10 cellular contexts compared by ENCODE assay signal in genomic region chr9:1726993-1727759, GRCh38.
A peak's percentile ranks its signal among the peaks of the same experiment; 100 is the strongest.
DNase-seq lines count a peak whose midpoint lies in the region; ATAC-seq and TF ChIP-seq lines count a peak whose summit lies in the region.
"Had no signal": no experiment of that assay in that cellular context is flagged by ENCODE, and none has a peak within 500 bp of the region (broad histone marks: within the 10 kb centered on the region; RNA-seq: fewer than 3 reads in every experiment).

No MANE protein-coding gene starts in this region.

- H3K9me3 ChIP-seq in adrenal gland (replicated peaks in 1 of 3) (no peaks in the 10 kb centered on the region), gastroesophageal sphincter (no peaks in the 10 kb centered on the region)

- H3K4me1 ChIP-seq in adrenal gland (replicated peaks in 1 of 2) (no peaks in the 10 kb centered on the region), gastroesophageal sphincter (no peaks in the 10 kb centered on the region)

- TF ChIP-seq POLR2A in adrenal gland (IDR thresholded peaks at IDR 0.05) (no peak), gastroesophageal sphincter (IDR thresholded peaks at IDR 0.05) (no peak)

- DNase-seq in GM12864 (ENCODE audit: low read depth) (no peak), head of caudate nucleus (no peak), adrenal gland (no peak)
- DNase-seq: IMR-90, small intestine had no signal

- 63 to 77% (median 70%) methylated on average over 4 of the region's 4 CpGs for WGBS in adrenal gland, 4 donors
- 68 to 71% methylated on average over 4 of the region's 4 CpGs for WGBS in gastroesophageal sphincter (ENCODE audit: low coverage in 1 of 2), 2 donors

- H3K27ac ChIP-seq in 22Rv1: no peak overlapping the region
- no peak overlapping the region for H3K27ac ChIP-seq in VCaP
- no peak overlapping the region for H3K27ac ChIP-seq in adrenal gland
- H3K27ac ChIP-seq in gastroesophageal sphincter: no peak overlapping the region

- H3K4me3 ChIP-seq in GM12864 (ENCODE audit: low read depth, low read length) (no peak overlapping the region), adrenal gland (no peak overlapping the region), gastroesophageal sphincter (no peak overlapping the region)

- intact Hi-C loops in head of caudate nucleus (cut with DNase I): no loop called here
- intact Hi-C loops in adrenal gland (cut with DNase I): no loop called here

- TF ChIP-seq EP300 in Ishikawa (IDR thresholded peaks at IDR 0.05; ENCODE audit: borderline replicate concordance) (no peak), gastroesophageal sphincter (IDR thresholded peaks at IDR 0.05) (no peak)

- TF ChIP-seq RAD21 in Ishikawa (IDR thresholded peaks at IDR 0.05; ENCODE audit: low read depth): peak; percentile 27

- TF ChIP-seq CTCF in 22Rv1 (IDR thresholded peaks at IDR 0.05) (peak; percentile 21), GM12864 (IDR thresholded peaks at IDR 0.05; ENCODE audit: low read depth, low read length, missing control alignments) (peak; percentile 48), VCaP (conservative IDR thresholded peaks at IDR 0.05) (peak; percentile 51), adrenal gland (IDR thresholded peaks at IDR 0.05) (no peak), gastroesophageal sphincter (IDR thresholded peaks at IDR 0.05) (no peak)

- H3K36me3 ChIP-seq in adrenal gland (replicated peaks in 1 of 2): no peaks in the 10 kb centered on the region
- H3K36me3 ChIP-seq in gastroesophageal sphincter: no peaks in the 10 kb centered on the region

- ATAC-seq in GM19324 (IDR thresholded peaks at IDR 0.05; ENCODE audit: low FRiP score, unreplicated experiment): no peak
- no peak for ATAC-seq in gastroesophageal sphincter

- H3K27me3 ChIP-seq in adrenal gland (no peaks in the 10 kb centered on the region), gastroesophageal sphincter (peaks cover 3% of the 10 kb centered on the region)

TF ChIP-seq in Ishikawa, 13 proteins besides CTCF, POLR2A, EP300 and RAD21:
- TF ChIP-seq MAX (IDR thresholded peaks at IDR 0.05) (no peak), REST (IDR thresholded peaks at IDR 0.05; ENCODE audit: low read depth) (no peak), CEBPB (IDR thresholded peaks at IDR 0.05) (no peak), EGR1 (IDR thresholded peaks at IDR 0.05) (no peak), FOXM1 (IDR thresholded peaks at IDR 0.05; ENCODE audit: borderline replicate concordance, low read depth) (no peak), TAF1 (IDR thresholded peaks at IDR 0.05; ENCODE audit: low read depth) (no peak), ZBTB7A (IDR thresholded peaks at IDR 0.05; ENCODE audit: low read depth) (no peak), USF1 (IDR thresholded peaks at IDR 0.05) (no peak), NFIC (IDR thresholded peaks at IDR 0.05) (no peak), TCF12 (IDR thresholded peaks at IDR 0.05; ENCODE audit: low read depth) (no peak)

Comparison
In these comparisons a context has a peak if more than half of its experiments do, and no peak if none do; other contexts are left out.
1. CTCF ChIP-seq: peak in 22Rv1 (single experiment), GM12864 (single experiment) and VCaP (single experiment); none in adrenal gland (0 of 6) and gastroesophageal sphincter (0 of 4).